8 cellular contexts compared by ENCODE assay signal in genomic region chr14:96741151-96741977, GRCh38.
DNase-seq lines count a peak whose midpoint lies in the region; ATAC-seq and TF ChIP-seq lines count a peak whose summit lies in the region.

No MANE protein-coding gene starts in this region.

- H3K27ac ChIP-seq in muscle layer of duodenum (ENCODE audit: low read length): no peak overlapping the region

- H3K9me3 ChIP-seq in muscle layer of duodenum (ENCODE audit: control insufficient read depth in 1 of 2, low read length in 2 of 2): no peaks in the 10 kb centered on the region

- peaks cover 30% of the 10 kb centered on the region for H3K27me3 ChIP-seq in muscle layer of duodenum (ENCODE audit: low read depth, low read length)

- ATAC-seq in HG02884 (IDR thresholded peaks at IDR 0.05; ENCODE audit: unreplicated experiment): peak; percentile 60

- TF ChIP-seq POLR2A in erythroblast (IDR thresholded peaks at IDR 0.05; ENCODE audit: low read length): no peak

- no peaks in the 10 kb centered on the region for H3K36me3 ChIP-seq in muscle layer of duodenum (ENCODE audit: control insufficient read depth in 1 of 2, insufficient read depth in 2 of 2, low read length in 2 of 2)

- peak; percentile 81 for DNase-seq in DMS 273 (lab: John Stamatoyannopoulos, UW; ENCODE audit: unreplicated experiment)
- DNase-seq in DMS 273 treated with DMSO at 0.1 percent for 48 hours (lab: John Stamatoyannopoulos, UW): no peak
- DNase-seq in NCI-H748 (lab: John Stamatoyannopoulos, UW; ENCODE audit: unreplicated experiment): peak; percentile 75
- DNase-seq in activated T-cell treated with anti-CD3 and anti-CD28 coated beads for 1 hour (ENCODE audit: low read depth): peak; percentile 69
- DNase-seq in erythroblast (lab: John Stamatoyannopoulos, UW): peak; percentile 61 to 74
- peak; percentile 57 to 59 for DNase-seq in stimulated activated CD8-positive, alpha-beta memory T cell treated with anti-CD3 and anti-CD28 coated beads, Interleukin-7, amount 100 ng/mL, for 1 hour (ENCODE audit: low read depth in 2 of 2)

- peaks cover 0 to 8% of the 10 kb centered on the region in 2 donors for H3K4me1 ChIP-seq in muscle layer of duodenum (ENCODE audit: control insufficient read depth in 1 of 2, insufficient read depth in 2 of 2, low read length in 2 of 2)

- peak overlapping the region; percentile 5 to 57 for H3K4me3 ChIP-seq in muscle layer of duodenum (ENCODE audit: low read depth in 1 of 2, low read length in 2 of 2)
